In genomic region chr6:30747300-30747687, GRCh38 we compare ENCODE assay signal across 11 cellular contexts. TPM values are rescaled to one million over a fixed set of nuclear protein-coding genes. Genes with fewer than 3 reads are reported as not detected.
A peak's percentile ranks its signal among the peaks of the same experiment; 100 is the strongest.
DNase-seq lines count a peak whose midpoint lies in the region; ATAC-seq and TF ChIP-seq lines count a peak whose summit lies in the region.
"Had no signal": no experiment of that assay in that cellular context is flagged by ENCODE, and none has a peak within 500 bp of the region (broad histone marks: within the 10 kb centered on the region; RNA-seq: fewer than 3 reads in every experiment).

No MANE protein-coding gene starts in this region.

- TF ChIP-seq CTCF in body of pancreas (IDR thresholded peaks at IDR 0.05): no peak
- no peak for TF ChIP-seq CTCF in mesothelial cell of epicardium (IDR thresholded peaks at IDR 0.05; ENCODE audit: unreplicated experiment)
- TF ChIP-seq CTCF in thyroid gland (IDR thresholded peaks at IDR 0.05): no peak

- H3K27ac Mint-ChIP-seq in activated naive CD8-positive, alpha-beta T cell: peak overlapping the region; percentile 78
- no peak overlapping the region for H3K27ac Mint-ChIP-seq in activated naive CD8-positive, alpha-beta T cell treated with anti-CD3 and anti-CD28 coated beads for 36 hours
- peak overlapping the region; percentile 7 for H3K27ac Mint-ChIP-seq in mesothelial cell of epicardium

- H3K36me3 ChIP-seq in body of pancreas (replicated peaks in 1 of 2; ENCODE audit: insufficient read depth in 1 of 2, low read depth in 2 of 2) (no peaks in the 10 kb centered on the region), thyroid gland (no peaks in the 10 kb centered on the region)

- H3K4me1 ChIP-seq in body of pancreas (peaks cover 69% of the 10 kb centered on the region), thyroid gland (peaks cover 12 to 27% of the 10 kb centered on the region in 2 donors)

- no peaks in the 10 kb centered on the region for H3K27me3 Mint-ChIP-seq in activated naive CD8-positive, alpha-beta T cell
- peaks cover 2% of the 10 kb centered on the region for H3K27me3 Mint-ChIP-seq in activated naive CD8-positive, alpha-beta T cell treated with anti-CD3 and anti-CD28 coated beads for 36 hours
- no peaks in the 10 kb centered on the region for H3K27me3 Mint-ChIP-seq in mesothelial cell of epicardium (ENCODE audit: low read depth)

- no peaks in the 10 kb centered on the region for H3K9me3 ChIP-seq in body of pancreas
- no peaks in the 10 kb centered on the region for H3K9me3 ChIP-seq in thyroid gland

- 85 to 96% methylated on average over 1 of the region's 1 CpG for WGBS in body of pancreas, 2 donors
- WGBS in thyroid gland, 2 donors: 73 to 83% methylated on average over 1 of the region's 1 CpG

- H3K27ac ChIP-seq in body of pancreas: peak overlapping the region; percentile 82 to 97 (median 94)
- H3K27ac ChIP-seq in thyroid gland: peak overlapping the region in 2 of 3 donors; percentile 1 to 38

- H3K36me3 Mint-ChIP-seq in activated naive CD8-positive, alpha-beta T cell: peaks cover 9% of the 10 kb centered on the region
- peaks cover 24% of the 10 kb centered on the region for H3K36me3 Mint-ChIP-seq in activated naive CD8-positive, alpha-beta T cell treated with anti-CD3 and anti-CD28 coated beads for 36 hours
- no peaks in the 10 kb centered on the region for H3K36me3 Mint-ChIP-seq in mesothelial cell of epicardium
- H3K36me3 Mint-ChIP-seq: naive B cell had no signal

- intact Hi-C loops in body of pancreas (cut with DNase I): no loop called here
- intact Hi-C loops in thyroid gland (cut with DNase I): loop anchor here (10.0 kb wide), 3 partner anchors 78 to 338 kb away; partner anchors contain the start of gene DDR1

- peaks cover 42% of the 10 kb centered on the region for H3K4me1 Mint-ChIP-seq in activated naive CD8-positive, alpha-beta T cell (ENCODE audit: low read depth)
- H3K4me1 Mint-ChIP-seq in activated naive CD8-positive, alpha-beta T cell treated with anti-CD3 and anti-CD28 coated beads for 36 hours: peaks cover 43% of the 10 kb centered on the region
- peaks cover 43% of the 10 kb centered on the region for H3K4me1 Mint-ChIP-seq in mesothelial cell of epicardium

- DNase-seq in activated naive CD8-positive, alpha-beta T cell treated with anti-CD3 and anti-CD28 coated beads for 36 hours: no peak
- no peak for DNase-seq in body of pancreas
- DNase-seq in mesothelial cell of epicardium (ENCODE audit: low spot score in 2 of 2, unreplicated experiment in 2 of 2): no peak
- DNase-seq in thyroid gland: no peak
- no peak for DNase-seq in CD1c-positive myeloid dendritic cell (ENCODE audit: extremely low spot score)
- DNase-seq in NCI-H1105 treated with DMSO at 0.1 percent for 48 hours (lab: John Stamatoyannopoulos, UW): no peak
- DNase-seq: naive B cell, NCI-H748 treated with DMSO at 0.1 percent for 48 hours, SHP77 treated with DMSO at 0.1 percent for 48 hours had no signal

- H3K9me3 Mint-ChIP-seq in activated naive CD8-positive, alpha-beta T cell (ENCODE audit: low read depth): no peaks in the 10 kb centered on the region
- H3K9me3 Mint-ChIP-seq in activated naive CD8-positive, alpha-beta T cell treated with anti-CD3 and anti-CD28 coated beads for 36 hours: peaks cover 2% of the 10 kb centered on the region
- H3K9me3 Mint-ChIP-seq in mesothelial cell of epicardium: no peaks in the 10 kb centered on the region
- H3K9me3 Mint-ChIP-seq: naive B cell had no signal

- no peak for ATAC-seq in body of pancreas
- no peak for ATAC-seq in HG03378 (IDR thresholded peaks at IDR 0.05; ENCODE audit: unreplicated experiment)

- H3K27me3 ChIP-seq in body of pancreas (no peaks in the 10 kb centered on the region), thyroid gland (no peaks in the 10 kb centered on the region)

- no peak overlapping the region for H3K4me3 Mint-ChIP-seq in activated naive CD8-positive, alpha-beta T cell
- no peak overlapping the region for H3K4me3 Mint-ChIP-seq in activated naive CD8-positive, alpha-beta T cell treated with anti-CD3 and anti-CD28 coated beads for 36 hours
- H3K4me3 Mint-ChIP-seq in mesothelial cell of epicardium: no peak overlapping the region
- H3K4me3 Mint-ChIP-seq: naive B cell had no signal

- H3K4me3 ChIP-seq in body of pancreas (no peak overlapping the region), thyroid gland (replicated peaks in 1 of 3) (no peak overlapping the region)

- TF ChIP-seq POLR2A in body of pancreas (IDR thresholded peaks at IDR 0.05) (no peak), thyroid gland (IDR thresholded peaks at IDR 0.05) (no peak)

RNA-seq across cellular contexts. Expression of gene IER3, which starts 2.9 kb away (rescaled TPM):
- total RNA-seq in activated naive CD8-positive, alpha-beta T cell treated with anti-CD3 and anti-CD28 coated beads for 36 hours: 100 to 1,000 TPM; 295 to 310 TPM
- total RNA-seq in body of pancreas (10 to 100 TPM; 46.4 to 60.3 TPM), mesothelial cell of epicardium (131 to 136 TPM (median 134 TPM) in 3 replicates), thyroid gland (10 to 100 TPM in 2 of 4 donors, 1 to 10 TPM in 2; 9.3 to 19.1 (median 13.6) TPM)

RNA-seq across cellular contexts. Expression of gene FLOT1, which starts 4.8 kb away (rescaled TPM):
- 100 to 1,000 TPM; 104 to 107 TPM for total RNA-seq in activated naive CD8-positive, alpha-beta T cell treated with anti-CD3 and anti-CD28 coated beads for 36 hours
- total RNA-seq in body of pancreas (10 to 100 TPM; 70.0 to 82.4 TPM), mesothelial cell of epicardium (96.5 to 101 TPM (median 99.8 TPM) in 3 replicates), thyroid gland (100 to 1,000 TPM; 134 to 160 (median 144) TPM)

RNA-seq across cellular contexts. Expression of gene TUBB, which starts 27.1 kb away (rescaled TPM):
- total RNA-seq in activated naive CD8-positive, alpha-beta T cell treated with anti-CD3 and anti-CD28 coated beads for 36 hours: 1,000 to 10,000 TPM; 1,515 to 1,538 TPM
- total RNA-seq in body of pancreas: 10 to 100 TPM; 80.9 to 84.4 TPM
- total RNA-seq in mesothelial cell of epicardium: 1,084 to 1,110 TPM (median 1,094 TPM) in 3 replicates
- 100 to 1,000 TPM; 162 to 441 (median 269) TPM for total RNA-seq in thyroid gland

RNA-seq across cellular contexts. Expression of gene MDC1, which starts 30.2 kb away (rescaled TPM):
- total RNA-seq in activated naive CD8-positive, alpha-beta T cell treated with anti-CD3 and anti-CD28 coated beads for 36 hours: 10 to 100 TPM; 63.2 to 67.0 TPM
- total RNA-seq in body of pancreas (10 to 100 TPM; 11.4 to 18.1 TPM), mesothelial cell of epicardium (49.7 to 51.9 TPM (median 49.8 TPM) in 3 replicates), thyroid gland (10 to 100 TPM; 15.3 to 27.2 (median 20.2) TPM)

RNA-seq across cellular contexts. Expression of gene NRM, which starts 56.5 kb away (rescaled TPM):
- 10 to 100 TPM; 19.7 to 20.2 TPM for total RNA-seq in activated naive CD8-positive, alpha-beta T cell treated with anti-CD3 and anti-CD28 coated beads for 36 hours
- total RNA-seq in body of pancreas: 1 to 10 TPM; 2.6 to 5.2 TPM
- 34.6 to 40.2 TPM (median 36.1 TPM) in 3 replicates for total RNA-seq in mesothelial cell of epicardium
- total RNA-seq in thyroid gland: 1 to 10 TPM; 3.5 to 8.3 (median 5.7) TPM
